Comparison of ENCODE assay signal across 14 cellular contexts in the genomic region with DNA sequence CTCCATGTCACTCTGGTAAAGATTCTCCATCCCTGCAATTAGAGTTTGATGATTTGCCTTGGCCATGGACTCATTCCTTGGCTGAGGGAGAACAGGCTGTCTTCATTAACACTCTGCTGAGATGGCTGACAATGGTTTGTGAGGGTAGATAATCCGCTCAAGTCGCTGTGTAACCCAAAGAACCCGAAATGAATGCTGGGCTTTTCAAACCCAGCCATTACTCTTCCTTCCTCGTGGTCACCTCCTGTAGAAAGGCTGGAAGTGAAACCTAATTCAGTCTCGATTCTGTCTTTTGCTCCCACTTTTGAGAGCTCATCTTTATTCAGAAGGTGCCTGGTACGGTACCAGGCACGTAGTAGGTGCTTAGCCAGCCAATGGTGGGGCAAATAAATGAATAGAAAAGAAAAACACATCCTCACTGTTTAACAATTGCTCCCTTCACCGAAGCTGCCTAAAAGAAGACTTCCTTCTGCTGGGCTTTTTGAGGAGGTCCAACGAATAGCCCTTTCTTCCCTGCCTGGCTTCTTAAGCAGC.
"Had no signal": no experiment of that assay in that cellular context is flagged by ENCODE, and none has a peak within 500 bp of the region (broad histone marks: within the 10 kb centered on the region; RNA-seq: fewer than 3 reads in every experiment).

No MANE protein-coding gene starts in this region.

- H3K27me3 ChIP-seq: colonic mucosa, heart left ventricle, left lung, pancreas had no signal

- H3K4me1 ChIP-seq: colonic mucosa, left lung had no signal

- H3K27ac ChIP-seq: colonic mucosa, heart left ventricle, left lung, pancreas had no signal

- H3K9me3 ChIP-seq: colonic mucosa, heart left ventricle, left lung, pancreas had no signal

- H3K4me3 ChIP-seq: colonic mucosa, heart left ventricle, left lung, pancreas, skin epidermis had no signal

- DNase-seq: activated CD4-positive, alpha-beta T cell treated with anti-CD3 and anti-CD28 coated beads, Interleukin-2, amount 50 U/mL, for 1 hour; activated effector memory CD4-positive, alpha-beta T cell treated with anti-CD3 and anti-CD28 coated beads, Interleukin-2, amount 50 U/mL, for 16 hours; activated T-cell treated with anti-CD3 and anti-CD28 coated beads, Interleukin-2, amount 50 U/mL, for 4 hours; colonic mucosa; effector CD4-positive, alpha-beta T cell; heart left ventricle; left lung; nephron progenitor cell; pancreas; T-helper 17 cell had no signal

- ATAC-seq: activated T-cell treated with anti-CD3 and anti-CD28 coated beads, Interleukin-2, amount 50 U/mL, for 4 hours; heart left ventricle; left lung; pancreas; T-helper 17 cell had no signal

- H3K36me3 ChIP-seq: colonic mucosa, heart left ventricle, left lung, pancreas had no signal

- FAIRE-seq: frontal cortex, keratinocyte, pancreas, TTC549 had no signal
